Comparison of ENCODE assay signal across 10 cellular contexts in genomic region chr10:28503114-28503513, GRCh38. TPM values are rescaled to one million over a fixed set of nuclear protein-coding genes. Genes with fewer than 3 reads are reported as not detected.
DNase-seq lines count a peak whose midpoint lies in the region; ATAC-seq and TF ChIP-seq lines count a peak whose summit lies in the region.
"Had no signal": no experiment of that assay in that cellular context is flagged by ENCODE, and none has a peak within 500 bp of the region (broad histone marks: within the 10 kb centered on the region; RNA-seq: fewer than 3 reads in every experiment).

No MANE protein-coding gene starts in this region.

- H3K9me3 ChIP-seq in transverse colon (no peaks in the 10 kb centered on the region), esophagus squamous epithelium (no peaks in the 10 kb centered on the region)

- peak; percentile 8 for DNase-seq in activated CD4-positive, alpha-beta T cell treated with anti-CD3 and anti-CD28 coated beads for 36 hours
- no peak for DNase-seq in activated CD4-positive, alpha-beta T cell treated with anti-CD3 and anti-CD28 coated beads, Interleukin-2, amount 10 ng/mL, durations not matched to agents 24 days and 14 days
- DNase-seq in NCI-H345 (lab: John Stamatoyannopoulos, UW) (peak; percentile 89), cerebellum (ENCODE audit: low spot score) (peak; percentile 72), transverse colon (peak; percentile 83), esophagus squamous epithelium (lab: John Stamatoyannopoulos, UW) (no peak), endothelial cell (ENCODE audit: low spot score) (no peak), anterior cingulate cortex (lab: John Stamatoyannopoulos, UW) (no peak)
- DNase-seq: effector memory CD4-positive, alpha-beta T cell; stimulated activated CD4-positive, alpha-beta T cell treated with anti-CD3 and anti-CD28 coated beads, Interleukin-4, amount 100 ng/mL, for 24 hours had no signal

- POLR2A ChIA-PET in activated CD4-positive, alpha-beta T cell treated with anti-CD3 and anti-CD28 coated beads for 36 hours (lab: Charles Lee): no interaction called here

- TF ChIP-seq CTCF in transverse colon (IDR thresholded peaks at IDR 0.05): peak in 4 of 5 experiments; percentile 29 to 57 (median 42)
- peak in 2 of 6 experiments; percentile 18 to 36 for TF ChIP-seq CTCF in esophagus squamous epithelium (IDR thresholded peaks at IDR 0.05)
- no peak for TF ChIP-seq CTCF in endothelial cell (IDR thresholded peaks at IDR 0.05; ENCODE audit: unreplicated experiment)

- intact Hi-C loops in activated CD4-positive, alpha-beta T cell treated with anti-CD3 and anti-CD28 coated beads for 36 hours (cut with DNase I, micrococcal nuclease): no loop called here
- intact Hi-C loops in activated CD4-positive, alpha-beta T cell treated with anti-CD3 and anti-CD28 coated beads, Interleukin-2, amount 10 ng/mL, durations not matched to agents 24 days and 14 days (cut with micrococcal nuclease): no loop called here
- intact Hi-C loops in transverse colon (cut with DNase I; ENCODE audit: low total_unique reads) (no loop called here), esophagus squamous epithelium (cut with DNase I) (no loop called here)

- TF ChIP-seq EP300 in transverse colon (IDR thresholded peaks at IDR 0.05; ENCODE audit: low read depth): no peak

- H3K4me3 Mint-ChIP-seq in activated CD4-positive, alpha-beta T cell treated with anti-CD3 and anti-CD28 coated beads for 36 hours: no peak overlapping the region
- H3K4me3 Mint-ChIP-seq in activated CD4-positive, alpha-beta T cell treated with anti-CD3 and anti-CD28 coated beads, Interleukin-2, amount 10 ng/mL, durations not matched to agents 24 days and 14 days: no peak overlapping the region
- no peak overlapping the region for H3K4me3 Mint-ChIP-seq in endothelial cell (ENCODE audit: unreplicated experiment)

- no peaks in the 10 kb centered on the region for H3K9me3 Mint-ChIP-seq in activated CD4-positive, alpha-beta T cell treated with anti-CD3 and anti-CD28 coated beads for 36 hours (ENCODE audit: low read depth)
- H3K9me3 Mint-ChIP-seq in activated CD4-positive, alpha-beta T cell treated with anti-CD3 and anti-CD28 coated beads, Interleukin-2, amount 10 ng/mL, durations not matched to agents 24 days and 14 days: no peaks in the 10 kb centered on the region
- H3K9me3 Mint-ChIP-seq in endothelial cell (ENCODE audit: unreplicated experiment): no peaks in the 10 kb centered on the region

- peak overlapping the region in 3 of 4 donors; percentile 47 to 59 (median 53) for H3K27ac ChIP-seq in transverse colon
- no peak overlapping the region for H3K27ac ChIP-seq in esophagus squamous epithelium

- H3K27ac Mint-ChIP-seq in activated CD4-positive, alpha-beta T cell treated with anti-CD3 and anti-CD28 coated beads for 36 hours: no peak overlapping the region
- no peak overlapping the region for H3K27ac Mint-ChIP-seq in activated CD4-positive, alpha-beta T cell treated with anti-CD3 and anti-CD28 coated beads, Interleukin-2, amount 10 ng/mL, durations not matched to agents 24 days and 14 days
- H3K27ac Mint-ChIP-seq in endothelial cell (ENCODE audit: unreplicated experiment): no peak overlapping the region

- no peak for ATAC-seq in activated CD4-positive, alpha-beta T cell treated with anti-CD3 and anti-CD28 coated beads for 36 hours

- H3K4me1 Mint-ChIP-seq in activated CD4-positive, alpha-beta T cell treated with anti-CD3 and anti-CD28 coated beads for 36 hours: no peaks in the 10 kb centered on the region
- no peaks in the 10 kb centered on the region for H3K4me1 Mint-ChIP-seq in activated CD4-positive, alpha-beta T cell treated with anti-CD3 and anti-CD28 coated beads, Interleukin-2, amount 10 ng/mL, durations not matched to agents 24 days and 14 days
- H3K4me1 Mint-ChIP-seq in endothelial cell (ENCODE audit: unreplicated experiment): peaks cover 6% of the 10 kb centered on the region

- H3K27me3 ChIP-seq in transverse colon: no peaks in the 10 kb centered on the region
- no peaks in the 10 kb centered on the region for H3K27me3 ChIP-seq in esophagus squamous epithelium

- no peaks in the 10 kb centered on the region for H3K27me3 Mint-ChIP-seq in activated CD4-positive, alpha-beta T cell treated with anti-CD3 and anti-CD28 coated beads for 36 hours
- H3K27me3 Mint-ChIP-seq in activated CD4-positive, alpha-beta T cell treated with anti-CD3 and anti-CD28 coated beads, Interleukin-2, amount 10 ng/mL, durations not matched to agents 24 days and 14 days: peaks cover 6% of the 10 kb centered on the region
- H3K27me3 Mint-ChIP-seq in endothelial cell (ENCODE audit: unreplicated experiment): no peaks in the 10 kb centered on the region

- H3K36me3 Mint-ChIP-seq in activated CD4-positive, alpha-beta T cell treated with anti-CD3 and anti-CD28 coated beads for 36 hours (ENCODE audit: low read depth): no peaks in the 10 kb centered on the region
- no peaks in the 10 kb centered on the region for H3K36me3 Mint-ChIP-seq in activated CD4-positive, alpha-beta T cell treated with anti-CD3 and anti-CD28 coated beads, Interleukin-2, amount 10 ng/mL, durations not matched to agents 24 days and 14 days (ENCODE audit: low read depth)
- no peaks in the 10 kb centered on the region for H3K36me3 Mint-ChIP-seq in endothelial cell (ENCODE audit: low read depth, unreplicated experiment)

- no peaks in the 10 kb centered on the region for H3K36me3 ChIP-seq in transverse colon
- H3K36me3 ChIP-seq in esophagus squamous epithelium: no peaks in the 10 kb centered on the region

- in situ Hi-C loops in transverse colon (cut with MboI; ENCODE audit: low pct_ligation_motif_present in 1 of 4, low pct_unique_long_range_greater_than_20kb in 1 of 4, low sequenced_read_pairs in 3 of 4): no loop called here

- no peak for TF ChIP-seq POLR2A in transverse colon (IDR thresholded peaks at IDR 0.05)
- no peak for TF ChIP-seq POLR2A in esophagus squamous epithelium (IDR thresholded peaks at IDR 0.05)

- 69 to 71% methylated on average over 3 of the region's 3 CpGs for WGBS in transverse colon (ENCODE audit: low coverage in 1 of 2), 2 donors
- 37 to 39% methylated on average over 3 of the region's 3 CpGs for WGBS in esophagus squamous epithelium, 2 donors

- H3K4me1 ChIP-seq in transverse colon: peaks cover 0 to 15% (median 6%) of the 10 kb centered on the region in 4 donors
- no peaks in the 10 kb centered on the region for H3K4me1 ChIP-seq in esophagus squamous epithelium

- CTCF ChIA-PET in activated CD4-positive, alpha-beta T cell treated with anti-CD3 and anti-CD28 coated beads for 36 hours (lab: Charles Lee): no interaction called here

- H3K4me3 ChIP-seq in transverse colon: peak overlapping the region in 1 of 4 donors; percentile 12
- H3K4me3 ChIP-seq in esophagus squamous epithelium: no peak overlapping the region

RNA-seq across cellular contexts. Expression of gene WAC, which starts 29.8 kb away (rescaled TPM):
- 100 to 1,000 TPM; 103 to 136 TPM for total RNA-seq in activated CD4-positive, alpha-beta T cell treated with anti-CD3 and anti-CD28 coated beads for 36 hours
- 125 and 130 TPM in 2 replicates for total RNA-seq in activated CD4-positive, alpha-beta T cell treated with anti-CD3 and anti-CD28 coated beads, Interleukin-2, amount 10 ng/mL, durations not matched to agents 24 days and 14 days
- total RNA-seq in cerebellum: 130 TPM
- 100 to 1,000 TPM in 1 of 4 donors, 10 to 100 TPM in 3; 66.6 to 102 (median 78.9) TPM for total RNA-seq in transverse colon
- 10 to 100 TPM; 55.1 to 98.0 (median 75.8) TPM for total RNA-seq in esophagus squamous epithelium
- 122 TPM for total RNA-seq in endothelial cell (ENCODE audit: unreplicated experiment)

Comparison
In these comparisons a context has a peak if more than half of its experiments do, and no peak if none do; other contexts are left out.
1. DNase-seq: peak in activated CD4-positive, alpha-beta T cell treated with anti-CD3 and anti-CD28 coated beads for 36 hours (single experiment), NCI-H345 (single experiment), cerebellum (single experiment) and transverse colon (single experiment); none in activated CD4-positive, alpha-beta T cell treated with anti-CD3 and anti-CD28 coated beads, Interleukin-2, amount 10 ng/mL, durations not matched to agents 24 days and 14 days (single experiment), esophagus squamous epithelium (single experiment), endothelial cell (single experiment) and anterior cingulate cortex (0 of 58).
2. H3K27ac ChIP-seq: peak in transverse colon (3 of 4); none in esophagus squamous epithelium (0 of 4).